19 cellular contexts compared by ENCODE assay signal in genomic region chr16:82280867-82281266, GRCh38.
"Had no signal": no experiment of that assay in that cellular context is flagged by ENCODE, and none has a peak within 500 bp of the region (broad histone marks: within the 10 kb centered on the region; RNA-seq: fewer than 3 reads in every experiment).

No MANE protein-coding gene starts in this region.

- ATAC-seq: activated CD4-positive, CD25-positive, alpha-beta regulatory T cell treated with anti-CD3 and anti-CD28 coated beads, Interleukin-2, amount 50 U/mL, for 24 hours; activated CD8-positive, alpha-beta memory T cell treated with anti-CD3 and anti-CD28 coated beads, Interleukin-2, amount 10 ng/mL, durations not matched to agents 7 days and 5 days; activated naive CD4-positive, alpha-beta T cell treated with anti-CD3 and anti-CD28 coated beads, Interleukin-2, amount 50 U/mL, for 72 hours; activated T-cell treated with anti-CD3 and anti-CD28 coated beads, Interleukin-2, amount 50 U/mL, for 4 hours; sciatic nerve had no signal

- H3K4me1 Mint-ChIP-seq: activated CD8-positive, alpha-beta memory T cell treated with anti-CD3 and anti-CD28 coated beads, Interleukin-2, amount 10 ng/mL, durations not matched to agents 7 days and 5 days; endodermal cell had no signal

- H3K27ac Mint-ChIP-seq: activated CD8-positive, alpha-beta memory T cell treated with anti-CD3 and anti-CD28 coated beads, Interleukin-2, amount 10 ng/mL, durations not matched to agents 7 days and 5 days; endodermal cell; nephron progenitor cell; stimulated activated naive CD8-positive, alpha-beta T cell treated with anti-CD3 and anti-CD28 coated beads, Interleukin-15, Interleukin-2, amounts not matched to agents 100 ng/mL and 50 ng/mL, for 24 hours; T-helper 2 cell treated with Interferon-gamma antibody and Interleukin-4, amounts not matched to agents 5 μg/mL and 100 μg/mL, for 36 hours had no signal

- H3K27me3 Mint-ChIP-seq: stimulated activated naive CD8-positive, alpha-beta T cell treated with anti-CD3 and anti-CD28 coated beads, Interleukin-15, Interleukin-2, amounts not matched to agents 100 ng/mL and 50 ng/mL, for 24 hours had no signal

- H3K27ac ChIP-seq: brain microvascular endothelial cell, prostate gland, uterus had no signal

- DNase-seq: activated CD4-positive, alpha-beta T cell treated with anti-CD3 and anti-CD28 coated beads, Interleukin-2, amount 50 U/mL, for 48 hours; activated CD8-positive, alpha-beta memory T cell treated with anti-CD3 and anti-CD28 coated beads, Interleukin-2, amount 10 ng/mL, durations not matched to agents 7 days and 5 days; activated effector memory CD4-positive, alpha-beta T cell treated with anti-CD3 and anti-CD28 coated beads, Interleukin-2, amount 50 U/mL, for 16 hours; activated T-cell treated with anti-CD3 and anti-CD28 coated beads, Interleukin-2, amount 50 U/mL, for 4 hours; amniotic stem cell; brain microvascular endothelial cell; cerebellar nuclear complex; endodermal cell; glutamatergic neuron; mesenchymal stem cell; nephron progenitor cell; stimulated activated CD4-positive, alpha-beta T cell treated with anti-CD3 and anti-CD28 coated beads, Interleukin-12 subunit alpha, Interleukin-12 subunit beta, amount 100 ng/mL, for 4 hours; uterus had no signal

- H3K36me3 ChIP-seq: brain microvascular endothelial cell, prostate gland, uterus had no signal

- H3K4me3 ChIP-seq: prostate gland, uterus had no signal

- H3K36me3 Mint-ChIP-seq: activated CD8-positive, alpha-beta memory T cell treated with anti-CD3 and anti-CD28 coated beads, Interleukin-2, amount 10 ng/mL, durations not matched to agents 7 days and 5 days; activated naive CD4-positive, alpha-beta T cell treated with anti-CD3 and anti-CD28 coated beads, Interleukin-2, amount 50 U/mL, for 72 hours had no signal

- H3K9me3 ChIP-seq: prostate gland, uterus had no signal

- H3K27me3 ChIP-seq: uterus had no signal

- H3K4me1 ChIP-seq: prostate gland, uterus had no signal

- H3K9me3 Mint-ChIP-seq: activated naive CD4-positive, alpha-beta T cell treated with anti-CD3 and anti-CD28 coated beads, Interleukin-2, amount 50 U/mL, for 72 hours; activated T-cell treated with anti-CD3 and anti-CD28 coated beads, Interleukin-2, amount 50 U/mL, for 4 hours; endodermal cell; stimulated activated naive CD8-positive, alpha-beta T cell treated with anti-CD3 and anti-CD28 coated beads, Interleukin-15, Interleukin-2, amounts not matched to agents 100 ng/mL and 50 ng/mL, for 24 hours; T-helper 2 cell treated with Interferon-gamma antibody and Interleukin-4, amounts not matched to agents 5 μg/mL and 100 μg/mL, for 36 hours had no signal

- H3K4me3 Mint-ChIP-seq: activated CD8-positive, alpha-beta memory T cell treated with anti-CD3 and anti-CD28 coated beads, Interleukin-2, amount 10 ng/mL, durations not matched to agents 7 days and 5 days; activated T-cell treated with anti-CD3 and anti-CD28 coated beads, Interleukin-2, amount 50 U/mL, for 4 hours; endodermal cell; nephron progenitor cell; stimulated activated naive CD8-positive, alpha-beta T cell treated with anti-CD3 and anti-CD28 coated beads, Interleukin-15, Interleukin-2, amounts not matched to agents 100 ng/mL and 50 ng/mL, for 24 hours; T-helper 2 cell treated with Interferon-gamma antibody and Interleukin-4, amounts not matched to agents 5 μg/mL and 100 μg/mL, for 36 hours had no signal
